8 cellular contexts compared by ENCODE assay signal in the genomic region with DNA sequence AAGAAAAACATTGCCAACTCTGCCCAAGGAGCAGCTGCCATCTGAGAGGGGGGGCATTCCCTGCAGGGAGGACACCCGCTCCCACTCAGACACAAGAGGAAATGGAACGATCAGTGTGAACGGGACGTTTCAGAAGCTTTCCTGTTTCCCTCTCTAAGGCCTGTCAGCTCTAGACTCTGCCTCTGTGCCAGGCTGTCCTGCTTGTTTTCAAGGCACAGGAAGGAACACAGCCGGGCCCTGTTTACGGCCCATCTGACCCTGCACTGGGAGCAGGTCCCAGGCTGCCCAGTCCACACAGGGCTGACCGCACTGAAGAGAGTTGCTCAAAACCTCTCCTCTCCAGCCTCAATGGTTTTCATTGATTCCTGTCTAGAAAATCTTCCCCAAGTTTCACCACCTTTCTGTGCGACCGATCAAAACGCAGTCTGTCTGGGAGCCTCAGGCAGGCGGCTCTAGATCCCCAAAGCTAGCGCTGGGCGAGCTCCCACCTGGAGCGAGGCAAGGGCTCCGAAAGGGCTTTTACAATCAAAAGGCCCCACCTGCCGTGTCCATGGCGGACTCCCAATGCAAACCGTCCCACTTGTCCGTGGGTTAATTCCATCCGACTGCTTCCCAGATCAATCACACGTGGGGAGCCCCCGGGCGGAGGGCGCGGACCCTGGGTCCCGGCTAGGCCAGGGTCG. TPM values are rescaled to one million over a fixed set of nuclear protein-coding genes. Genes with fewer than 3 reads are reported as not detected.
A peak's percentile ranks its signal among the peaks of the same experiment; 100 is the strongest.
DNase-seq lines count a peak whose midpoint lies in the region; ATAC-seq and TF ChIP-seq lines count a peak whose summit lies in the region.

No MANE protein-coding gene starts in this region.

- ATAC-seq in HG03457 (IDR thresholded peaks at IDR 0.05; ENCODE audit: unreplicated experiment) = no peak

- no peaks in the 10 kb centered on the region for H4K20me1 ChIP-seq in OCI-LY1 (ENCODE audit: insufficient read depth, low read length)

- no peaks in the 10 kb centered on the region for H3K79me2 ChIP-seq in OCI-LY1 (ENCODE audit: insufficient read depth, low read length)

- no peak overlapping the region for H2AFZ ChIP-seq in OCI-LY1 (ENCODE audit: low read length)

- H3K4me3 Mint-ChIP-seq in Caco-2 (ENCODE audit: unreplicated experiment) = peak overlapping the region; percentile 69

- peak overlapping the region; percentile 43 for H3K27ac Mint-ChIP-seq in Caco-2 (ENCODE audit: unreplicated experiment)

- POLR2A ChIA-PET in Caco-2 (lab: Charles Lee) = interaction anchor here (0.6 to 1.8 kb wide), 4 partner anchors 20 to 1166 kb away, joined by 3 to 12 read pairs (median 8); no protein-coding TSS in a partner anchor

- no peaks in the 10 kb centered on the region for H3K9me2 ChIP-seq in OCI-LY1 (ENCODE audit: low read depth, low read length)

- CTCF ChIA-PET in Caco-2 (lab: Charles Lee) = interaction anchor here (0.9 to 4.5 kb wide), 8 partner anchors 10 to 433 kb away, joined by 3 to 51 read pairs (median 4); no protein-coding TSS in a partner anchor

- H3K27me3 Mint-ChIP-seq in Caco-2 (ENCODE audit: insufficient read depth, unreplicated experiment) = no peaks in the 10 kb centered on the region

- H3K36me3 Mint-ChIP-seq in Caco-2 (ENCODE audit: insufficient read depth, unreplicated experiment) = peaks cover 30% of the 10 kb centered on the region

- H3K4me3 ChIP-seq in Caco-2 (ENCODE audit: low read depth, low read length) (peak overlapping the region; percentile 93), OCI-LY1 (ENCODE audit: low read depth, low read length, poor library complexity, severe bottlenecking) (peak overlapping the region; percentile 63), tibial artery (peak overlapping the region; percentile 76 to 96)

- H3K36me3 ChIP-seq in Caco-2 (ENCODE audit: control insufficient read depth, insufficient read depth, low read length) = no peaks in the 10 kb centered on the region
- H3K36me3 ChIP-seq in OCI-LY1 (ENCODE audit: insufficient read depth, low read length) = no peaks in the 10 kb centered on the region
- H3K36me3 ChIP-seq in tibial artery = no peaks in the 10 kb centered on the region

- H3K4me1 Mint-ChIP-seq in Caco-2 (ENCODE audit: low read depth, unreplicated experiment) = peaks cover 32% of the 10 kb centered on the region

- H3F3A ChIP-seq in OCI-LY1 (ENCODE audit: insufficient read depth, low read length) = peaks cover 12% of the 10 kb centered on the region

- H3K27ac ChIP-seq in OCI-LY1 (ENCODE audit: low read depth, low read length, poor library complexity, severe bottlenecking) (no peak overlapping the region), cingulate gyrus (ENCODE audit: low read depth, low read length) (peak overlapping the region; percentile 90), tibial artery (peak overlapping the region; percentile 87 to 90)

- TF ChIP-seq CTCF in Caco-2 (IDR thresholded peaks at IDR 0.05; ENCODE audit: insufficient read depth in 1 of 2, low read depth in 1 of 2, low read length in 1 of 2, severe bottlenecking in 1 of 2, unreplicated experiment in 1 of 2) (no peak), OCI-LY1 (IDR thresholded peaks at IDR 0.05; ENCODE audit: low read length) (no peak), tibial artery (IDR thresholded peaks at IDR 0.05) (no peak)

- H3K9me3 Mint-ChIP-seq in Caco-2 (ENCODE audit: unreplicated experiment) = no peaks in the 10 kb centered on the region

- H3K27me3 ChIP-seq in Caco-2 (replicated peaks; ENCODE audit: control insufficient read depth, insufficient read depth, low read length) = no peaks in the 10 kb centered on the region
- H3K27me3 ChIP-seq in OCI-LY1 (ENCODE audit: insufficient read depth, low read length) = peaks cover 10% of the 10 kb centered on the region
- no peaks in the 10 kb centered on the region for H3K27me3 ChIP-seq in tibial artery

- peaks cover 52% of the 10 kb centered on the region for H3K4me1 ChIP-seq in Caco-2
- peaks cover 28% of the 10 kb centered on the region for H3K4me1 ChIP-seq in OCI-LY1 (ENCODE audit: insufficient read depth, low read length, severe bottlenecking)
- H3K4me1 ChIP-seq in tibial artery = peaks cover 5 to 60% (median 47%) of the 10 kb centered on the region in 4 donors

- no peaks in the 10 kb centered on the region for H3K9me3 ChIP-seq in Caco-2
- no peaks in the 10 kb centered on the region for H3K9me3 ChIP-seq in OCI-LY1 (ENCODE audit: low read length)
- no peaks in the 10 kb centered on the region for H3K9me3 ChIP-seq in tibial artery

- intact Hi-C loops in Caco-2 (cut with micrococcal nuclease; ENCODE audit: unreplicated experiment) (no loop called here), tibial artery (cut with DNase I; ENCODE audit: low total_unique reads) (loop anchor here (2.0 to 10.0 kb wide), 2 partner anchors 47 to 339 kb away; no protein-coding TSS in a partner anchor)

- no peak overlapping the region for H3K9ac ChIP-seq in OCI-LY1 (ENCODE audit: low read length)

- DNase-seq in Caco-2 (no peak), medulla oblongata (ENCODE audit: extremely low spot score) (peak; percentile 87), tibial artery (peak; percentile 80 to 86), AG20443 (ENCODE audit: low spot score) (no peak), HuH-7 (ENCODE audit: low spot score) (no peak)

- peak overlapping the region; percentile 65 for H3K4me2 ChIP-seq in OCI-LY1 (ENCODE audit: low read length)

- TSS peak; percentile 37 for BruUV-seq in Caco-2 (replicated peaks; lab: Mats Ljungman, UMichigan)

RNA-seq across cellular contexts. Expression of a gene that starts 1.5 kb away (rescaled TPM):
- 248 and 284 TPM in 2 replicates for total RNA-seq in Caco-2 (2022)

RNA-seq across cellular contexts. Expression of a gene that starts 20.1 kb away (rescaled TPM):
- 97.7 and 98.0 TPM in 2 replicates for total RNA-seq in Caco-2 (2022)

RNA-seq across cellular contexts. Expression of a gene that starts 28.2 kb away (rescaled TPM):
- total RNA-seq in Caco-2 (2022) = 251 and 268 TPM in 2 replicates

Comparison
In these comparisons a context has a peak if more than half of its experiments do, and no peak if none do; other contexts are left out.
1. DNase-seq: peak in medulla oblongata (single experiment) and tibial artery (2 of 2); none in Caco-2 (0 of 2), AG20443 (single experiment) and HuH-7 (single experiment).
2. Peak in every context shown above with its lines, with median percentiles within 50 percentile points of each other: H3K4me3 ChIP-seq.